ENCODE assay signal across 15 cellular contexts in genomic region chr3:63328386-63328785, GRCh38. TPM values are rescaled to one million over a fixed set of nuclear protein-coding genes. Genes with fewer than 3 reads are reported as not detected.
A peak's percentile ranks its signal among the peaks of the same experiment; 100 is the strongest.
DNase-seq lines count a peak whose midpoint lies in the region; TF ChIP-seq lines count a peak whose summit lies in the region.
"Had no signal": no experiment of that assay in that cellular context is flagged by ENCODE, and none has a peak within 500 bp of the region (broad histone marks: within the 10 kb centered on the region; RNA-seq: fewer than 3 reads in every experiment).

No MANE protein-coding gene starts in this region.

- no peak overlapping the region for H2AFZ ChIP-seq in fibroblast of lung (ENCODE audit: low read length)

- H3K9me3 ChIP-seq in fibroblast of lung (ENCODE audit: control insufficient read depth, insufficient read depth, low read depth, low read length) (no peaks in the 10 kb centered on the region), mesodermal cell (ENCODE audit: control insufficient read depth, low read length) (no peaks in the 10 kb centered on the region)
- H3K9me3 ChIP-seq in CD8-positive, alpha-beta memory T cell (ENCODE audit: low read length) = no peaks in the 10 kb centered on the region
- H3K9me3 ChIP-seq: esophagus muscularis mucosa had no signal

- DNase-seq in GM03348 (ENCODE audit: low spot score) (peak; percentile 13), RKO (ENCODE audit: low spot score) (peak; percentile 24), fibroblast of lung (ENCODE audit: low read depth in 2 of 2) (peak; percentile 19 to 62), NCI-H510A treated with DMSO at 0.1 percent for 48 hours (lab: John Stamatoyannopoulos, UW) (no peak), cerebellar nuclear complex (lab: John Stamatoyannopoulos, UW) (no peak)
- no peak for DNase-seq in activated CD4-positive, alpha-beta T cell treated with anti-CD3 and anti-CD28 coated beads for 48 hours
- DNase-seq in CD8-positive, alpha-beta memory T cell = no peak
- DNase-seq: activated naive CD4-positive, alpha-beta T cell treated with Interleukin-2 at 50 U/mL for 16 hours; CD8-positive, alpha-beta T cell; NCI-H1436 treated with DMSO at 0.1 percent for 48 hours; SIG-M5 had no signal

- no peak overlapping the region for H3K27ac Mint-ChIP-seq in CD8-positive, alpha-beta memory T cell
- H3K27ac Mint-ChIP-seq: CD8-positive, alpha-beta T cell had no signal

- H3K4me1 ChIP-seq in fibroblast of lung (ENCODE audit: control insufficient read depth, extremely low read depth, insufficient read depth, low read length) (no peaks in the 10 kb centered on the region), mesodermal cell (ENCODE audit: control insufficient read depth, insufficient read depth, low read length, poor library complexity, severe bottlenecking) (peaks cover 10% of the 10 kb centered on the region)
- no peaks in the 10 kb centered on the region for H3K4me1 ChIP-seq in CD8-positive, alpha-beta memory T cell (ENCODE audit: insufficient read depth, low read length)
- H3K4me1 ChIP-seq: esophagus muscularis mucosa had no signal

- TF ChIP-seq CTCF in fibroblast of lung (conservative IDR thresholded peaks at IDR 0.05 in 1 of 2, IDR thresholded peaks at IDR 0.05 in 1 of 2; ENCODE audit: low read depth in 1 of 2, low read length in 2 of 2) = no peak

- no peak overlapping the region for H3K4me2 ChIP-seq in fibroblast of lung (ENCODE audit: extremely low read depth, insufficient read depth, low read length)

- no peaks in the 10 kb centered on the region for H3K36me3 ChIP-seq in fibroblast of lung (ENCODE audit: control insufficient read depth, insufficient read depth, low read length)
- no peaks in the 10 kb centered on the region for H3K36me3 ChIP-seq in mesodermal cell (ENCODE audit: control insufficient read depth, insufficient read depth, low read length)
- H3K36me3 ChIP-seq in CD8-positive, alpha-beta memory T cell (ENCODE audit: insufficient read depth, low read length) = no peaks in the 10 kb centered on the region
- H3K36me3 ChIP-seq: esophagus muscularis mucosa had no signal

- peaks cover 3% of the 10 kb centered on the region for H3K27me3 ChIP-seq in fibroblast of lung (ENCODE audit: control insufficient read depth, insufficient read depth, low read length)
- no peaks in the 10 kb centered on the region for H3K27me3 ChIP-seq in CD8-positive, alpha-beta memory T cell (ENCODE audit: insufficient read depth, low read length, poor library complexity, severe bottlenecking)

- no peaks in the 10 kb centered on the region for H3K36me3 Mint-ChIP-seq in CD8-positive, alpha-beta memory T cell
- H3K36me3 Mint-ChIP-seq: CD8-positive, alpha-beta T cell had no signal

- no peaks in the 10 kb centered on the region for H3K9me3 Mint-ChIP-seq in CD8-positive, alpha-beta memory T cell
- H3K9me3 Mint-ChIP-seq: CD8-positive, alpha-beta T cell had no signal

- CTCF ChIA-PET in CD8-positive, alpha-beta memory T cell (lab: Charles Lee) = no interaction called here

- H3K4me1 Mint-ChIP-seq in CD8-positive, alpha-beta memory T cell = no peaks in the 10 kb centered on the region

- no peak overlapping the region for H3K4me3 ChIP-seq in fibroblast of lung (replicated peaks in 1 of 4; ENCODE audit: control extremely low read depth in 1 of 4, insufficient read depth in 1 of 4, low read depth in 3 of 4, low read length in 4 of 4)
- no peak overlapping the region for H3K4me3 ChIP-seq in mesodermal cell (ENCODE audit: extremely low read depth, insufficient read depth, low read length, poor library complexity, severe bottlenecking)
- no peak overlapping the region for H3K4me3 ChIP-seq in CD8-positive, alpha-beta memory T cell (ENCODE audit: low read length)
- H3K4me3 ChIP-seq: esophagus muscularis mucosa had no signal

- H3K27ac ChIP-seq in fibroblast of lung (ENCODE audit: insufficient read depth, low read length) (no peak overlapping the region), mesodermal cell (ENCODE audit: low read depth, low read length, severe bottlenecking) (peak overlapping the region; percentile 82)
- H3K27ac ChIP-seq in CD8-positive, alpha-beta memory T cell (ENCODE audit: low read depth, low read length) = no peak overlapping the region
- H3K27ac ChIP-seq: esophagus muscularis mucosa had no signal

- POLR2A ChIA-PET in CD8-positive, alpha-beta memory T cell (lab: Charles Lee) = no interaction called here

- no peak overlapping the region for H3K4me3 Mint-ChIP-seq in CD8-positive, alpha-beta memory T cell
- H3K4me3 Mint-ChIP-seq: CD8-positive, alpha-beta T cell had no signal

- H4K20me1 ChIP-seq in fibroblast of lung (ENCODE audit: control insufficient read depth, extremely low read depth, insufficient read depth, low read length) = no peaks in the 10 kb centered on the region

- H3K9ac ChIP-seq in fibroblast of lung (ENCODE audit: insufficient read depth, low read length) = no peak overlapping the region

- H3K79me2 ChIP-seq in fibroblast of lung (ENCODE audit: control insufficient read depth, insufficient read depth, low read length) = no peaks in the 10 kb centered on the region

- no peaks in the 10 kb centered on the region for H3K27me3 Mint-ChIP-seq in CD8-positive, alpha-beta memory T cell

RNA-seq across cellular contexts. Expression of gene SYNPR, which starts 50.3 kb away (rescaled TPM):
- not detected in 2 replicates for total RNA-seq in fibroblast of lung
- not detected in 2 replicates for polyA plus RNA-seq in fibroblast of lung
- polyA plus RNA-seq in fibroblast of lung (2012) = not detected in 2 replicates
- polyA minus RNA-seq in fibroblast of lung (ENCODE audit: low replicate concordance) = not detected in 2 replicates
- 0.74 TPM for polyA plus RNA-seq in mesodermal cell (2013, experiment 1 of 2)
- 1.8 TPM for polyA plus RNA-seq in mesodermal cell (2013, experiment 2 of 2)
- total RNA-seq in CD8-positive, alpha-beta memory T cell = not detected
- polyA plus RNA-seq in CD8-positive, alpha-beta memory T cell = not detected
- total RNA-seq: activated CD8-positive, alpha-beta memory T cell treated with anti-CD3 and anti-CD28 coated beads for 36 hours; CD8-positive, alpha-beta T cell; skeletal muscle tissue had no signal

Comparison
In these comparisons a context has a peak if more than half of its experiments do, and no peak if none do; other contexts are left out.
1. DNase-seq: peak in GM03348 (single experiment), RKO (single experiment) and fibroblast of lung (2 of 2); none in activated CD4-positive, alpha-beta T cell treated with anti-CD3 and anti-CD28 coated beads for 48 hours (single experiment), NCI-H510A treated with DMSO at 0.1 percent for 48 hours (single experiment), cerebellar nuclear complex (0 of 2) and CD8-positive, alpha-beta memory T cell (0 of 5).